Comparison of ENCODE assay signal across 8 cellular contexts in genomic region chr19:4328243-4328990, GRCh38. TPM values are rescaled to one million over a fixed set of nuclear protein-coding genes. Genes with fewer than 3 reads are reported as not detected.
DNase-seq lines count a peak whose midpoint lies in the region; ATAC-seq and TF ChIP-seq lines count a peak whose summit lies in the region.

No MANE protein-coding gene starts in this region.

- peak overlapping the region; percentile 58 for H2BK12ac ChIP-seq in neuronal stem cell (ENCODE audit: low read length)

- TF ChIP-seq CTCF in PC-3 (conservative IDR thresholded peaks at IDR 0.05; ENCODE audit: low read depth, low read length) = no peak
- no peak for TF ChIP-seq CTCF in foreskin fibroblast (IDR thresholded peaks at IDR 0.05; ENCODE audit: low read depth, low read length)

- H4K20me1 ChIP-seq in PC-3 (ENCODE audit: low read length) = no peaks in the 10 kb centered on the region

- peaks cover 17% of the 10 kb centered on the region for H3K4me1 Mint-ChIP-seq in activated T-helper 2 cell treated with anti-CD3 and anti-CD28 coated beads, Interferon-gamma antibody, Interleukin-2, Interleukin-4, amounts not matched to agents 10 μg/mL and 5 μg/mL and 100 μg/mL, durations not matched to agents 14 hours and 24 hours and 36 hours (ENCODE audit: low read depth)
- H3K4me1 Mint-ChIP-seq in stimulated activated naive CD8-positive, alpha-beta T cell treated with anti-CD3 and anti-CD28 coated beads, Interleukin-15, amount 100 ng/mL, for 72 hours = peaks cover 47% of the 10 kb centered on the region

- peak overlapping the region; percentile 97 for H3K18ac ChIP-seq in neuronal stem cell (ENCODE audit: low read length)

- ATAC-seq in HG03103 (IDR thresholded peaks at IDR 0.05; ENCODE audit: low read depth, unreplicated experiment) (peak; percentile 75), PC-3 (0 out of 2 replicates have a peak, but pooled peaks have one; percentile 13)
- peak; percentile 90 for ATAC-seq in stimulated activated naive CD8-positive, alpha-beta T cell treated with anti-CD3 and anti-CD28 coated beads, Interleukin-15, amount 100 ng/mL, for 72 hours

- H3K27me3 ChIP-seq in PC-3 (ENCODE audit: low read length) = no peaks in the 10 kb centered on the region
- H3K27me3 ChIP-seq in neuronal stem cell (ENCODE audit: control insufficient read depth in 3 of 3, insufficient read depth in 3 of 3, low read depth in 1 of 3, low read length in 3 of 3) = no peaks in the 10 kb centered on the region

- H2AK5ac ChIP-seq in neuronal stem cell (ENCODE audit: low read depth, low read length) = peak overlapping the region; percentile 90

- no peak overlapping the region for H3K4ac ChIP-seq in neuronal stem cell (ENCODE audit: low read length)

- no TSS peak for BruUV-seq in PC-3 (replicated peaks; lab: Mats Ljungman, UMichigan)

- H3K9me3 ChIP-seq in PC-3 (ENCODE audit: low read length) = no peaks in the 10 kb centered on the region
- no peaks in the 10 kb centered on the region for H3K9me3 ChIP-seq in neuronal stem cell (replicated peaks in 1 of 2; ENCODE audit: control insufficient read depth in 2 of 2, insufficient read depth in 1 of 2, low read depth in 1 of 2, low read length in 2 of 2)

- peak; percentile 40 for DNase-seq in NCI-H510A treated with DMSO at 0.1 percent for 48 hours (lab: John Stamatoyannopoulos, UW)
- no peak for DNase-seq in NCI-H510A (lab: John Stamatoyannopoulos, UW)
- DNase-seq in PC-3 = no peak
- DNase-seq in activated T-helper 2 cell treated with anti-CD3 and anti-CD28 coated beads, Interferon-gamma antibody, Interleukin-2, Interleukin-4, amounts not matched to agents 10 μg/mL and 5 μg/mL and 100 μg/mL, durations not matched to agents 14 hours and 24 hours and 36 hours (ENCODE audit: low spot score) = peak; percentile 85
- DNase-seq in foreskin fibroblast = peak; percentile 94
- DNase-seq in neuronal stem cell (ENCODE audit: low spot score) = peak; percentile 97
- DNase-seq in stimulated activated naive CD8-positive, alpha-beta T cell treated with anti-CD3 and anti-CD28 coated beads, Interleukin-15, amount 100 ng/mL, for 72 hours = peak; percentile 97 to 98

- POLR2A ChIA-PET in PC-3 (lab: Charles Lee; ENCODE audit: unreplicated experiment) = no interaction called here

- H3K27me3 Mint-ChIP-seq in activated T-helper 2 cell treated with anti-CD3 and anti-CD28 coated beads, Interferon-gamma antibody, Interleukin-2, Interleukin-4, amounts not matched to agents 10 μg/mL and 5 μg/mL and 100 μg/mL, durations not matched to agents 14 hours and 24 hours and 36 hours (ENCODE audit: low read depth) = peaks cover 3% of the 10 kb centered on the region
- H3K27me3 Mint-ChIP-seq in stimulated activated naive CD8-positive, alpha-beta T cell treated with anti-CD3 and anti-CD28 coated beads, Interleukin-15, amount 100 ng/mL, for 72 hours = peaks cover 7% of the 10 kb centered on the region

- intact Hi-C loops in PC-3 (cut with micrococcal nuclease) = no loop called here
- intact Hi-C loops in activated T-helper 2 cell treated with anti-CD3 and anti-CD28 coated beads, Interferon-gamma antibody, Interleukin-2, Interleukin-4, amounts not matched to agents 10 μg/mL and 5 μg/mL and 100 μg/mL, durations not matched to agents 14 hours and 24 hours and 36 hours (cut with micrococcal nuclease) = loop anchor here (1.0 to 10.0 kb wide), 2 partner anchors 15 to 146 kb away; partner anchors contain the start of genes HDGFL2 and MPND

- peak overlapping the region; percentile 83 for H3K4me3 Mint-ChIP-seq in activated T-helper 2 cell treated with anti-CD3 and anti-CD28 coated beads, Interferon-gamma antibody, Interleukin-2, Interleukin-4, amounts not matched to agents 10 μg/mL and 5 μg/mL and 100 μg/mL, durations not matched to agents 14 hours and 24 hours and 36 hours (ENCODE audit: low read depth)
- peak overlapping the region; percentile 79 to 87 for H3K4me3 Mint-ChIP-seq in stimulated activated naive CD8-positive, alpha-beta T cell treated with anti-CD3 and anti-CD28 coated beads, Interleukin-15, amount 100 ng/mL, for 72 hours

- no peak overlapping the region for H4K8ac ChIP-seq in neuronal stem cell (ENCODE audit: low read depth, low read length)

- no peaks in the 10 kb centered on the region for H3K9me2 ChIP-seq in PC-3 (replicated peaks; ENCODE audit: low read length)

- H2BK15ac ChIP-seq in neuronal stem cell (ENCODE audit: low read length) = peak overlapping the region; percentile 92

- peak overlapping the region; percentile 56 for H3K14ac ChIP-seq in neuronal stem cell (ENCODE audit: low read length)

- no peak overlapping the region for H2BK120ac ChIP-seq in neuronal stem cell (ENCODE audit: low read depth, low read length)

- H3K36me3 Mint-ChIP-seq in activated T-helper 2 cell treated with anti-CD3 and anti-CD28 coated beads, Interferon-gamma antibody, Interleukin-2, Interleukin-4, amounts not matched to agents 10 μg/mL and 5 μg/mL and 100 μg/mL, durations not matched to agents 14 hours and 24 hours and 36 hours (ENCODE audit: low read depth) = peaks cover 3% of the 10 kb centered on the region

- WGBS in neuronal stem cell (ENCODE audit: extremely low coverage in 2 of 2, insufficient read length in 2 of 2, insufficient replicate concordance in 1 of 2), 2 donors = no CpG with 5 or more reads among the region's 49 CpGs

- peaks cover 2% of the 10 kb centered on the region for H3K79me1 ChIP-seq in neuronal stem cell (ENCODE audit: low read depth, low read length)

- H3K4me2 ChIP-seq in PC-3 (ENCODE audit: low read length) = no peak overlapping the region
- H3K4me2 ChIP-seq in neuronal stem cell (ENCODE audit: insufficient read depth, low read length, poor library complexity, severe bottlenecking) = peak overlapping the region; percentile 80

- H2AFZ ChIP-seq in PC-3 (ENCODE audit: low read length) (no peak overlapping the region), neuronal stem cell (ENCODE audit: low read length) (peak overlapping the region; percentile 99)

- H2BK5ac ChIP-seq in neuronal stem cell (ENCODE audit: low read length) = no peak overlapping the region

- H3K4me3 ChIP-seq in PC-3 (ENCODE audit: low read length) (no peak overlapping the region), foreskin fibroblast (ENCODE audit: low read depth in 1 of 2, low read length in 2 of 2) (peak overlapping the region; percentile 55 to 65), neuronal stem cell (ENCODE audit: low read length in 2 of 2) (peak overlapping the region; percentile 79 to 90)

- H4K91ac ChIP-seq in neuronal stem cell (ENCODE audit: low read depth, low read length, poor library complexity) = no peak overlapping the region

- H3K23ac ChIP-seq in neuronal stem cell (ENCODE audit: low read depth, low read length, poor library complexity) = peak overlapping the region; percentile 96

- H3F3A ChIP-seq in PC-3 (ENCODE audit: low read length, unreplicated experiment) = no peaks in the 10 kb centered on the region

- H3K27ac ChIP-seq in PC-3 (ENCODE audit: low read length) = no peak overlapping the region
- no peak overlapping the region for H3K27ac ChIP-seq in neuronal stem cell (replicated peaks; ENCODE audit: low read length)

- H3K9ac ChIP-seq in PC-3 (ENCODE audit: low read length) (no peak overlapping the region), neuronal stem cell (ENCODE audit: low read depth, low read length, poor library complexity) (peak overlapping the region; percentile 88)

- H3K36me3 ChIP-seq in PC-3 (ENCODE audit: low read depth, low read length) (no peaks in the 10 kb centered on the region), neuronal stem cell (replicated peaks in 1 of 2; ENCODE audit: control insufficient read depth in 2 of 2, insufficient read depth in 2 of 2, low read length in 2 of 2) (peaks cover 0 to under 1% of the 10 kb centered on the region in 2 donors)

- CTCF ChIA-PET in PC-3 (lab: Charles Lee) = no interaction called here

- no peaks in the 10 kb centered on the region for H3K79me2 ChIP-seq in PC-3 (ENCODE audit: low read length)

- H3K4me1 ChIP-seq in PC-3 (ENCODE audit: insufficient read depth, low read length) (no peaks in the 10 kb centered on the region), neuronal stem cell (ENCODE audit: control insufficient read depth in 2 of 2, insufficient read depth in 1 of 2, low read depth in 1 of 2, low read length in 2 of 2) (peaks cover 7 to 8% of the 10 kb centered on the region in 2 donors)

- H3K9me3 Mint-ChIP-seq in activated T-helper 2 cell treated with anti-CD3 and anti-CD28 coated beads, Interferon-gamma antibody, Interleukin-2, Interleukin-4, amounts not matched to agents 10 μg/mL and 5 μg/mL and 100 μg/mL, durations not matched to agents 14 hours and 24 hours and 36 hours = no peaks in the 10 kb centered on the region
- H3K9me3 Mint-ChIP-seq in stimulated activated naive CD8-positive, alpha-beta T cell treated with anti-CD3 and anti-CD28 coated beads, Interleukin-15, amount 100 ng/mL, for 72 hours = no peaks in the 10 kb centered on the region

- peak overlapping the region; percentile 76 for H3K27ac Mint-ChIP-seq in activated T-helper 2 cell treated with anti-CD3 and anti-CD28 coated beads, Interferon-gamma antibody, Interleukin-2, Interleukin-4, amounts not matched to agents 10 μg/mL and 5 μg/mL and 100 μg/mL, durations not matched to agents 14 hours and 24 hours and 36 hours
- H3K27ac Mint-ChIP-seq in stimulated activated naive CD8-positive, alpha-beta T cell treated with anti-CD3 and anti-CD28 coated beads, Interleukin-15, amount 100 ng/mL, for 72 hours = peak overlapping the region; percentile 74 to 82

RNA-seq across cellular contexts. Expression of gene STAP2, which starts 10.2 kb away (rescaled TPM):
- total RNA-seq in PC-3 (2014; rRNA removed) = 71.1 and 72.6 TPM in 2 replicates
- 15.4 and 17.1 TPM in 2 replicates for total RNA-seq in activated T-helper 2 cell treated with anti-CD3 and anti-CD28 coated beads, Interferon-gamma antibody, Interleukin-2, Interleukin-4, amounts not matched to agents 10 μg/mL and 5 μg/mL and 100 μg/mL, durations not matched to agents 14 hours and 24 hours and 36 hours
- 6.4 TPM for polyA plus RNA-seq in neuronal stem cell (2013, experiment 1 of 2)
- polyA plus RNA-seq in neuronal stem cell (2013, experiment 2 of 2) = 7.4 TPM

RNA-seq across cellular contexts. Expression of gene MPND, which starts 14.9 kb away (rescaled TPM):
- 5.6 and 10.9 TPM in 2 replicates for total RNA-seq in PC-3 (2014; rRNA removed)
- 19.3 and 20.2 TPM in 2 replicates for total RNA-seq in activated T-helper 2 cell treated with anti-CD3 and anti-CD28 coated beads, Interferon-gamma antibody, Interleukin-2, Interleukin-4, amounts not matched to agents 10 μg/mL and 5 μg/mL and 100 μg/mL, durations not matched to agents 14 hours and 24 hours and 36 hours
- 20.6 TPM for polyA plus RNA-seq in neuronal stem cell (2013, experiment 1 of 2)
- polyA plus RNA-seq in neuronal stem cell (2013, experiment 2 of 2) = 22.4 TPM

RNA-seq across cellular contexts. Expression of gene FSD1, which starts 24.0 kb away (rescaled TPM):
- total RNA-seq in PC-3 (2014; rRNA removed) = 8.7 and 11.3 TPM in 2 replicates
- 26.8 and 32.8 TPM in 2 replicates for total RNA-seq in activated T-helper 2 cell treated with anti-CD3 and anti-CD28 coated beads, Interferon-gamma antibody, Interleukin-2, Interleukin-4, amounts not matched to agents 10 μg/mL and 5 μg/mL and 100 μg/mL, durations not matched to agents 14 hours and 24 hours and 36 hours
- 34.4 TPM for polyA plus RNA-seq in neuronal stem cell (2013, experiment 1 of 2)
- polyA plus RNA-seq in neuronal stem cell (2013, experiment 2 of 2) = 34.5 TPM

RNA-seq across cellular contexts. Expression of gene TMIGD2, which starts 26.2 kb away (rescaled TPM):
- total RNA-seq in PC-3 (2014; rRNA removed) = not detected in 2 replicates
- total RNA-seq in activated T-helper 2 cell treated with anti-CD3 and anti-CD28 coated beads, Interferon-gamma antibody, Interleukin-2, Interleukin-4, amounts not matched to agents 10 μg/mL and 5 μg/mL and 100 μg/mL, durations not matched to agents 14 hours and 24 hours and 36 hours = 9.2 and 10.8 TPM in 2 replicates
- 1.2 TPM for polyA plus RNA-seq in neuronal stem cell (2013, experiment 1 of 2)
- polyA plus RNA-seq in neuronal stem cell (2013, experiment 2 of 2) = 1.3 TPM

RNA-seq across cellular contexts. Expression of gene SHD, which starts 49.4 kb away (rescaled TPM):
- 0.11 TPM in 1 of 2 replicates, not detected in the other for total RNA-seq in PC-3 (2014; rRNA removed)
- total RNA-seq in activated T-helper 2 cell treated with anti-CD3 and anti-CD28 coated beads, Interferon-gamma antibody, Interleukin-2, Interleukin-4, amounts not matched to agents 10 μg/mL and 5 μg/mL and 100 μg/mL, durations not matched to agents 14 hours and 24 hours and 36 hours = 0.46 and 1.2 TPM in 2 replicates
- polyA plus RNA-seq in neuronal stem cell (2013, experiment 1 of 2) = 0.26 TPM
- 0.32 TPM for polyA plus RNA-seq in neuronal stem cell (2013, experiment 2 of 2)

Comparison
In these comparisons a context has a peak if more than half of its experiments do, and no peak if none do; other contexts are left out.
1. DNase-seq: peak in NCI-H510A treated with DMSO at 0.1 percent for 48 hours (single experiment), activated T-helper 2 cell treated with anti-CD3 and anti-CD28 coated beads, Interferon-gamma antibody, Interleukin-2, Interleukin-4, amounts not matched to agents 10 μg/mL and 5 μg/mL and 100 μg/mL, durations not matched to agents 14 hours and 24 hours and 36 hours (single experiment), foreskin fibroblast (2 of 2), neuronal stem cell (single experiment) and stimulated activated naive CD8-positive, alpha-beta T cell treated with anti-CD3 and anti-CD28 coated beads, Interleukin-15, amount 100 ng/mL, for 72 hours (2 of 2); none in NCI-H510A (single experiment) and PC-3 (single experiment).
2. ATAC-seq: peak in every context shown above with its lines; median percentile 90 in stimulated activated naive CD8-positive, alpha-beta T cell treated with anti-CD3 and anti-CD28 coated beads, Interleukin-15, amount 100 ng/mL, for 72 hours; 75 in HG03103; 13 in PC-3.